Comparison of ENCODE assay signal across 1 cellular context in genomic region chr13:41019027-41019487, GRCh38.
TF ChIP-seq lines count a peak whose summit lies in the region.

Gene ELF1 (minus strand): TSS chr13:41019316. CDS start chr13:40982054, 37,262 bp downstream.

TF ChIP-seq in K562, 482 proteins besides CTCF, POLR2A, EP300 and RAD21 (continued from another document and continues in another):
- no peak for TF ChIP-seq ASH1L (IDR thresholded peaks at IDR 0.05; ENCODE audit: borderline replicate concordance, low read depth, partially characterized antibody)
- TF ChIP-seq ZNF143 (CRISPR knock-in tag; IDR thresholded peaks at IDR 0.05): no peak
- no peak for TF ChIP-seq ZBED1 (IDR thresholded peaks at IDR 0.05)
- TF ChIP-seq TAF9B (IDR thresholded peaks at IDR 0.05; ENCODE audit: partially characterized antibody): peak; percentile 73
- peak in 1 of 2 experiments; percentile 55; a peak in 1 of 4 replicates for TF ChIP-seq SRF (CRISPR knock-in tag; IDR thresholded peaks at IDR 0.05)
- peak; percentile 96 for TF ChIP-seq NFRKB (IDR thresholded peaks at IDR 0.05; ENCODE audit: low read depth)
- peak; percentile 56; the same call in 1 of the 2 replicates for TF ChIP-seq HDAC2 (IDR thresholded peaks at IDR 0.05)
- peak; percentile 42 to 82 (median 73) for TF ChIP-seq YY1 (IDR thresholded peaks at IDR 0.05; ENCODE audit: borderline replicate concordance in 1 of 3, control insufficient read depth in 1 of 3, extremely low read depth in 1 of 3, insufficient read depth in 3 of 3, insufficient read length in 1 of 3, insufficient replicate concordance in 2 of 3, low read depth in 1 of 3, low read length in 2 of 3)
- TF ChIP-seq ZBTB1 (CRISPR knock-in tag; IDR thresholded peaks at IDR 0.05; ENCODE audit: borderline replicate concordance, low read depth): no peak
- TF ChIP-seq MECOM (CRISPR knock-in tag; IDR thresholded peaks at IDR 0.05): no peak
- TF ChIP-seq PCBP2 (IDR thresholded peaks at IDR 0.05; ENCODE audit: low read depth, low read length, poor library complexity, severe bottlenecking): no peak
- peak; percentile 67; the same call in 1 of the 2 replicates for TF ChIP-seq NKRF (IDR thresholded peaks at IDR 0.05; ENCODE audit: borderline replicate concordance)
- no peak for TF ChIP-seq E2F3 (CRISPR knock-in tag; IDR thresholded peaks at IDR 0.05)
- no peak for TF ChIP-seq FOXO4 (CRISPR knock-in tag; IDR thresholded peaks at IDR 0.05)
- no peak for TF ChIP-seq ATF4 (CRISPR knock-in tag; IDR thresholded peaks at IDR 0.05)
- TF ChIP-seq NFIX (CRISPR knock-in tag; IDR thresholded peaks at IDR 0.05; ENCODE audit: low read depth): no peak
- TF ChIP-seq CBX8 (IDR thresholded peaks at IDR 0.05; ENCODE audit: borderline replicate concordance, extremely low read depth, low read depth, low read length, poor library complexity, severe bottlenecking): no peak
- TF ChIP-seq BRF1 (IDR thresholded peaks at IDR 0.05; ENCODE audit: borderline replicate concordance, extremely low read depth, insufficient read length): no peak
- TF ChIP-seq ZNF347 (CRISPR knock-in tag; IDR thresholded peaks at IDR 0.05; ENCODE audit: low read depth): no peak
- no peak for TF ChIP-seq SREBF2 (CRISPR knock-in tag; IDR thresholded peaks at IDR 0.05)
- TF ChIP-seq ZNF449 (CRISPR knock-in tag; IDR thresholded peaks at IDR 0.05): no peak
- peak; percentile 90 for TF ChIP-seq TBP (optimal IDR thresholded peaks at IDR 0.05; ENCODE audit: low read depth, low read length)
- peak; percentile 41; the same call in 1 of the 2 replicates for TF ChIP-seq PHF8 (IDR thresholded peaks at IDR 0.05; ENCODE audit: borderline replicate concordance, low read length)
- no peak for TF ChIP-seq SMARCB1 (IDR thresholded peaks at IDR 0.05; ENCODE audit: insufficient read length, low read depth)
- TF ChIP-seq ESRRB (CRISPR knock-in tag; IDR thresholded peaks at IDR 0.05; ENCODE audit: borderline replicate concordance): no peak
- TF ChIP-seq ELF4 (CRISPR knock-in tag; IDR thresholded peaks at IDR 0.05): no peak
- no peak for TF ChIP-seq NR2C2 (CRISPR knock-in tag; IDR thresholded peaks at IDR 0.05)
- TF ChIP-seq NR2C2 (tag; IDR thresholded peaks at IDR 0.05): peak; percentile 38; the same call in 1 of the 2 replicates
- no peak for TF ChIP-seq ZNF124 (CRISPR knock-in tag; IDR thresholded peaks at IDR 0.05)
- TF ChIP-seq TRIM25 (IDR thresholded peaks at IDR 0.05; ENCODE audit: borderline replicate concordance): no peak
- TF ChIP-seq PURB (CRISPR knock-in tag; IDR thresholded peaks at IDR 0.05; ENCODE audit: low read depth): no peak
- no peak for TF ChIP-seq XRCC3 (IDR thresholded peaks at IDR 0.05)
- no peak for TF ChIP-seq RBM14 (IDR thresholded peaks at IDR 0.05; ENCODE audit: borderline replicate concordance, insufficient read depth, low read depth, low read length)
- peak; percentile 56; the same call in 1 of the 2 replicates for TF ChIP-seq LCOR (CRISPR knock-in tag; IDR thresholded peaks at IDR 0.05)
- no peak for TF ChIP-seq PHF20 (IDR thresholded peaks at IDR 0.05; ENCODE audit: partially characterized antibody)
- peak; percentile 79 for TF ChIP-seq SMARCC2 (IDR thresholded peaks at IDR 0.05; ENCODE audit: low read depth)
- no peak for TF ChIP-seq ZKSCAN1 (IDR thresholded peaks at IDR 0.05; ENCODE audit: low read depth, low read length)
- TF ChIP-seq NCOA4 (IDR thresholded peaks at IDR 0.05; ENCODE audit: partially characterized antibody): no peak
- TF ChIP-seq DDX20 (tag; IDR thresholded peaks at IDR 0.05; ENCODE audit: low read depth): 0 out of 2 replicates have a peak, but pooled peaks have one; percentile 31
- TF ChIP-seq GATAD2A (IDR thresholded peaks at IDR 0.05): no peak
- TF ChIP-seq BRD9 (IDR thresholded peaks at IDR 0.05; ENCODE audit: low read depth, partially characterized antibody): peak; percentile 53
- peak; percentile 66; the same call in 1 of the 2 replicates for TF ChIP-seq ZNF175 (CRISPR knock-in tag; IDR thresholded peaks at IDR 0.05; ENCODE audit: low read depth)
- no peak for TF ChIP-seq MCM5 (IDR thresholded peaks at IDR 0.05; ENCODE audit: low read depth)
- no peak for TF ChIP-seq ZNF212 (CRISPR knock-in tag; IDR thresholded peaks at IDR 0.05)
- no peak for TF ChIP-seq HDGF (IDR thresholded peaks at IDR 0.05)
- TF ChIP-seq CREB5 (CRISPR knock-in tag; IDR thresholded peaks at IDR 0.05): no peak
- no peak for TF ChIP-seq ADNP (tag; IDR thresholded peaks at IDR 0.05)
- no peak for TF ChIP-seq ELK3 (CRISPR knock-in tag; IDR thresholded peaks at IDR 0.05)
- TF ChIP-seq ATF3 (IDR thresholded peaks at IDR 0.05): peak; percentile 93
- no peak; the same call in 1 of the 2 replicates for TF ChIP-seq ATF3 (CRISPR knock-in tag; conservative IDR thresholded peaks at IDR 0.05)
- no peak for TF ChIP-seq ESRRA (IDR thresholded peaks at IDR 0.05; ENCODE audit: borderline replicate concordance, low read depth)
- no peak for TF ChIP-seq ZNF512 (tag; IDR thresholded peaks at IDR 0.05)
- no peak for TF ChIP-seq ZFP1 (CRISPR knock-in tag; IDR thresholded peaks at IDR 0.05)
- TF ChIP-seq STAT6 (CRISPR knock-in tag; IDR thresholded peaks at IDR 0.05): no peak
- TF ChIP-seq LEF1 (IDR thresholded peaks at IDR 0.05): peak; percentile 73; the same call in 1 of the 2 replicates
- TF ChIP-seq RFX5 (IDR thresholded peaks at IDR 0.05; ENCODE audit: low read depth, low read length): no peak
- no peak for TF ChIP-seq FOXK1 (CRISPR knock-in tag; IDR thresholded peaks at IDR 0.05; ENCODE audit: borderline replicate concordance)
